In the genomic region with DNA sequence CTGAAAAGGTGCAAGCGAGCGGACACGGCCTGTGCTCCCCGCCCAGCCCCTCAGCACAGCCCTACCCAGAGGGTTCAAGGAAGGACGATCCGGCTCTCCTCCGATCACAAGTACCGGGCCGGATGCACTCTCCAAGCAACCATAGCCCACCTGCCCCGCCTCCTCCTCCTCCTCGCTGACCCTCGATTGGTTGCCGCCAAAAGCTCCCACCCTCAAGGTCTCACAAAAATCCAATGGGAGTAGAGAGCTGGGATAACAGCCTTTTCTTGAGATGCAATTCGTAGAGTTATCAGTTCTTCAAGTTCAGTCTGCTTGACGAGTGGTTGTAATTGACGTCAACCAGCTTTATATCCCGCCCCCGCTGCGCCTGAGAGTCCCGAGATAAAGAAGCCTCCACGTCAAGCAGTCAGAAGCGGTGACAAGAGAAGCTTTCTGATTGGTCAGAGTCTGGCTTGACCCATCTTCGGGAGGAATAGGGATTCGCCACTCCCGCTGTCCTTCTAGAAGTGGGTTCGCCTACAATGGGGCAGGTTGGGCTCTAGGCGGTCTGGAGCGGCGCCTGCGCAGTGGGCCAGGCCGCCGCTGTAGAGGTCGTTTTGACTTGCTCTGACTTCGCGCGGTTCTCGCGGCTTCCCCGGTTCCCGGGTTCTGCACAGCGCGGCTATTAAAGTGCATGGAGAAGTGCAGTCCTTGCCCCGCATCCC, we compare ENCODE assay signal across 8 cellular contexts. TPM values are rescaled to one million over a fixed set of nuclear protein-coding genes. Genes with fewer than 3 reads are reported as not detected.
DNase-seq lines count a peak whose midpoint lies in the region; ATAC-seq, FAIRE-seq and TF ChIP-seq lines count a peak whose summit lies in the region.

A gene with protein sequence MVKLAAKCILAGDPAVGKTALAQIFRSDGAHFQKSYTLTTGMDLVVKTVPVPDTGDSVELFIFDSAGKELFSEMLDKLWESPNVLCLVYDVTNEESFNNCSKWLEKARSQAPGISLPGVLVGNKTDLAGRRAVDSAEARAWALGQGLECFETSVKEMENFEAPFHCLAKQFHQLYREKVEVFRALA (minus strand): TSS at position 154 of the 704 bp plus-strand sequence. CDS start 412 bp downstream, outside the sequence.

- H3K23ac ChIP-seq in IMR-90 (ENCODE audit: low read depth, low read length), result peak within 1 kb of the TSS; percentile 86

- no peak within 1 kb of the TSS for H2BK15ac ChIP-seq in IMR-90 (ENCODE audit: low read depth, low read length)

- H3K4me1 ChIP-seq in IMR-90 (ENCODE audit: control insufficient read depth, insufficient read depth, low read length) (peaks cover 4% of the 10 kb centered on the region), PC-9 (replicated peaks; ENCODE audit: insufficient read depth) (peaks cover 13% of the 10 kb centered on the region)

- no peaks in the 10 kb centered on the region for H3K79me2 ChIP-seq in PC-9 (ENCODE audit: low read depth)

- H3K27me3 ChIP-seq in IMR-90 (ENCODE audit: control insufficient read depth, insufficient read depth, low read length) (no peaks in the 10 kb centered on the region), PC-9 (ENCODE audit: insufficient read depth, low read depth) (no peaks in the 10 kb centered on the region)

- peak; percentile 69 for DNase-seq in D721Med (ENCODE audit: insufficient read length, low spot score)
- DNase-seq in IMR-90, result peak; percentile 100
- peak; percentile 99 to 100 for DNase-seq in PC-9
- peak; percentile 88 for DNase-seq in activated T-cell treated with anti-CD3 and anti-CD28 coated beads, Interleukin-2, amount 50 U/mL, for 1 hour
- peak; percentile 100 for DNase-seq in epithelial cell of proximal tubule (ENCODE audit: low read depth)
- peak; percentile 100 for DNase-seq in mucosa of gallbladder (ENCODE audit: low spot score)
- DNase-seq in stimulated activated CD8-positive, alpha-beta memory T cell treated with anti-CD3 and anti-CD28 coated beads, Interleukin-4, amount 100 ng/mL, for 4 hours (ENCODE audit: low read depth in 2 of 2, low spot score in 1 of 2), result peak; percentile 93 to 96

- dilution Hi-C loops in IMR-90 (cut with HindIII; ENCODE audit: low sequenced_read_pairs, unreplicated experiment), result no loop called here

- H3K9ac ChIP-seq in IMR-90 (ENCODE audit: low read depth, low read length), result peak within 1 kb of the TSS; percentile 56

- peak; percentile 46; the same call in 1 of the 2 replicates for TF ChIP-seq POLR2A in IMR-90 (IDR thresholded peaks at IDR 0.05; ENCODE audit: low read depth, low read length)

- H3K4ac ChIP-seq in IMR-90 (ENCODE audit: low read depth, low read length), result peak within 1 kb of the TSS; percentile 68

- in situ Hi-C loops in IMR-90 (cut with MboI; ENCODE audit: low sequenced_read_pairs), result loop anchor here (10.0 kb wide), 1 partner anchor 231 kb away; no protein-coding TSS in a partner anchor

- peak within 1 kb of the TSS; percentile 77 to 90 for H4K8ac ChIP-seq in IMR-90 (ENCODE audit: low read depth in 2 of 2, low read length in 2 of 2)

- 1% methylated on average over 25 of the region's 43 CpGs; no CpG with 5 or more reads in 1 of the 2 experiments for WGBS in IMR-90 (ENCODE audit: extremely low coverage in 2 of 2, insufficient read length in 1 of 2), 2 experiments

- H2BK20ac ChIP-seq in IMR-90 (ENCODE audit: low read depth, low read length), result no peak within 1 kb of the TSS

- H3K4me2 ChIP-seq in IMR-90 (ENCODE audit: low read depth, low read length) (peak within 1 kb of the TSS; percentile 95), PC-9 (peak within 1 kb of the TSS; percentile 93)

- no peak for TF ChIP-seq RAD21 in IMR-90 (IDR thresholded peaks at IDR 0.05; ENCODE audit: low read length)

- H3K56ac ChIP-seq in IMR-90 (ENCODE audit: extremely low read depth, insufficient read depth, low read length), result no peak within 1 kb of the TSS

- intact Hi-C loops in IMR-90 (cut with micrococcal nuclease) (no loop called here), PC-9 (cut with micrococcal nuclease; ENCODE audit: unreplicated experiment) (loop anchor here (1.0 kb wide), 2 partner anchors 230 to 420 kb away; no protein-coding TSS in a partner anchor)

- H3K9me1 ChIP-seq in IMR-90 (ENCODE audit: insufficient read depth, low read length), result 0 out of 2 replicates have a peak, but pooled peaks cover 3% of the 10 kb centered on the region

- no peak for FAIRE-seq in D721Med (lab: Jason Lieb, UNC)

- no peak within 1 kb of the TSS for H2BK120ac ChIP-seq in IMR-90 (ENCODE audit: low read depth, low read length)

- peak within 1 kb of the TSS; percentile 78 for H3K14ac ChIP-seq in IMR-90 (replicated peaks; ENCODE audit: low read depth, low read length)

- H3K36me3 ChIP-seq in IMR-90 (ENCODE audit: control insufficient read depth, insufficient read depth, low read length), result 0 out of 2 replicates have a peak, but pooled peaks cover 2% of the 10 kb centered on the region
- no peaks in the 10 kb centered on the region for H3K36me3 ChIP-seq in PC-9 (ENCODE audit: low read depth)

- CTCF ChIA-PET in IMR-90 (lab: Yijun Ruan, JAX) (interaction anchor here (1.1 to 1.6 kb wide), 2 partner anchors 19 to 20 kb away, joined by 3 to 4 read pairs; no protein-coding TSS in a partner anchor), PC-9 (lab: Charles Lee) (interaction anchor here (0.5 to 1.5 kb wide), 13 partner anchors 19 to 764 kb away, joined by 3 to 11 read pairs (median 4); partner anchors contain the start of gene TST)

- no peak within 1 kb of the TSS for H2BK5ac ChIP-seq in IMR-90 (ENCODE audit: low read depth, low read length, poor library complexity, severe bottlenecking)

- H3K27ac ChIP-seq in IMR-90 (ENCODE audit: insufficient read depth, low read length) (peak within 1 kb of the TSS; percentile 31), PC-9 (no peak within 1 kb of the TSS)

- H4K20me1 ChIP-seq in IMR-90 (ENCODE audit: insufficient read depth, low read length), result no peaks in the 10 kb centered on the region
- no peaks in the 10 kb centered on the region for H4K20me1 ChIP-seq in PC-9 (ENCODE audit: insufficient read depth)

- BruUV-seq in IMR-90 (replicated peaks; lab: Mats Ljungman, UMichigan) (no TSS peak), PC-9 (replicated peaks; lab: Mats Ljungman, UMichigan) (no TSS peak)

- H2AK5ac ChIP-seq in IMR-90 (ENCODE audit: low read depth, low read length), result peak within 1 kb of the TSS; percentile 10; the same call in 1 of the 2 replicates

- H2AFZ ChIP-seq in IMR-90 (replicated peaks; ENCODE audit: low read length, poor library complexity), result peak within 1 kb of the TSS; percentile 93
- H2AFZ ChIP-seq in PC-9, result peak within 1 kb of the TSS; percentile 89

- H3K18ac ChIP-seq in IMR-90 (ENCODE audit: low read depth, low read length), result peak within 1 kb of the TSS; percentile 1; the same call in 1 of the 2 replicates

- H3K4me3 ChIP-seq in IMR-90 (ENCODE audit: insufficient read depth, low read depth, low read length) (peak within 1 kb of the TSS; percentile 56), PC-9 (peak within 1 kb of the TSS; percentile 76), epithelial cell of proximal tubule (ENCODE audit: low read depth, low read length) (peak within 1 kb of the TSS; percentile 84)

- no peaks in the 10 kb centered on the region for H3K9me2 ChIP-seq in PC-9 (ENCODE audit: insufficient read depth)

- H3K9me3 ChIP-seq in IMR-90 (ENCODE audit: control insufficient read depth, insufficient read depth, low read length) (no peaks in the 10 kb centered on the region), PC-9 (ENCODE audit: insufficient read depth, low read depth) (no peaks in the 10 kb centered on the region)

- ATAC-seq in GM21528 (IDR thresholded peaks at IDR 0.05; ENCODE audit: low FRiP score, unreplicated experiment), result peak; percentile 89
- ATAC-seq in IMR-90 (ENCODE audit: low read depth), result peak; percentile 96

- peak within 1 kb of the TSS; percentile 58 for H4K5ac ChIP-seq in IMR-90 (ENCODE audit: low read depth, low read length)

- TF ChIP-seq CTCF in D721Med (IDR thresholded peaks at IDR 0.05; ENCODE audit: insufficient read depth, missing control alignments), result no peak
- no peak for TF ChIP-seq CTCF in IMR-90 (conservative IDR thresholded peaks at IDR 0.05; ENCODE audit: low read depth, low read length)
- no peak for TF ChIP-seq CTCF in PC-9 (conservative IDR thresholded peaks at IDR 0.05)
- TF ChIP-seq CTCF in epithelial cell of proximal tubule (conservative IDR thresholded peaks at IDR 0.05; ENCODE audit: low read depth, low read length), result no peak

- H2AK9ac ChIP-seq in IMR-90 (replicated peaks; ENCODE audit: low read depth, low read length, poor library complexity), result peak within 1 kb of the TSS; percentile 75

- H3K79me1 ChIP-seq in IMR-90 (ENCODE audit: low read depth in 1 of 2, low read length in 2 of 2), result peaks cover 12 to 15% of the 10 kb centered on the region in 2 experiments; a peak in 3 of 4 replicates

- POLR2A ChIA-PET in IMR-90 (lab: Charles Lee; ENCODE audit: unreplicated experiment), result interaction anchor here (0.5 to 1.0 kb wide), 2 partner anchors 8 to 238 kb away, joined by 3 to 4 read pairs; no protein-coding TSS in a partner anchor
- POLR2A ChIA-PET in PC-9 (lab: Charles Lee; ENCODE audit: unreplicated experiment), result interaction anchor here (0.5 to 1.5 kb wide), 18 partner anchors 13 to 1235 kb away, joined by 3 to 14 read pairs (median 6); partner anchors contain the start of genes EIF3D, FOXRED2 and RASD2

- H3F3A ChIP-seq in PC-9 (ENCODE audit: insufficient read depth, low read depth), result no peaks in the 10 kb centered on the region

- H4K91ac ChIP-seq in IMR-90 (ENCODE audit: insufficient read depth, low read depth, low read length), result 0 out of 2 replicates have a peak within 1 kb of the TSS, but pooled peaks have one; percentile 23

TF ChIP-seq in IMR-90, 13 proteins besides CTCF, POLR2A, EP300 and RAD21:
- peak; percentile 59 for TF ChIP-seq BHLHE40 (IDR thresholded peaks at IDR 0.05; ENCODE audit: low read depth, low read length)
- peak; percentile 30; the same call in 1 of the 2 replicates for TF ChIP-seq MAZ (IDR thresholded peaks at IDR 0.05; ENCODE audit: borderline replicate concordance, low read depth, low read length)
- TF ChIP-seq CEBPB (IDR thresholded peaks at IDR 0.05; ENCODE audit: low read depth, low read length), result no peak
- TF ChIP-seq SMC3 (IDR thresholded peaks at IDR 0.05; ENCODE audit: low read depth, low read length), result no peak
- TF ChIP-seq RCOR1 (IDR thresholded peaks at IDR 0.05; ENCODE audit: insufficient replicate concordance, low read length), result no peak
- TF ChIP-seq FOS (IDR thresholded peaks at IDR 0.05; ENCODE audit: low read depth, low read length), result peak; percentile 75

RNA-seq across cellular contexts. Expression of the gene that starts here (rescaled TPM):
- 14.5 and 18.3 TPM in 2 replicates for total RNA-seq in IMR-90 (2012; rRNA removed)
- 26.9 and 27.0 TPM in 2 replicates for polyA plus RNA-seq in IMR-90 (2012; rRNA removed)
- 19.5 and 23.4 TPM in 2 replicates for polyA plus RNA-seq in IMR-90 (2012; cell fraction: cytosol; rRNA removed)
- 91.4 and 200 TPM in 2 replicates for polyA plus RNA-seq in IMR-90 (2012; cell fraction: nucleus; rRNA removed; ENCODE audit: low replicate concordance)
- total RNA-seq in PC-9 (2021), result 74.2 and 84.2 TPM in 2 replicates
- 12.0 and 16.1 TPM in 2 replicates for total RNA-seq in epithelial cell of proximal tubule
- 48.1 TPM for total RNA-seq in mucosa of gallbladder
